In genomic region chr5:93621340-93621872, GRCh38 we compare ENCODE assay signal across 8 cellular contexts. TPM values are rescaled to one million over a fixed set of nuclear protein-coding genes. Genes with fewer than 3 reads are reported as not detected.
DNase-seq lines count a peak whose midpoint lies in the region; ATAC-seq and TF ChIP-seq lines count a peak whose summit lies in the region.

No MANE protein-coding gene starts in this region.

- peaks cover 2% of the 10 kb centered on the region for H3K36me3 Mint-ChIP-seq in activated CD8-positive, alpha-beta T cell treated with anti-CD3 and anti-CD28 coated beads, Interleukin-2, amount 10 ng/mL, durations not matched to agents 7 days and 5 days (ENCODE audit: low read depth)
- no peaks in the 10 kb centered on the region for H3K36me3 Mint-ChIP-seq in natural killer cell

- CTCF ChIA-PET in activated CD8-positive, alpha-beta T cell treated with anti-CD3 and anti-CD28 coated beads, Interleukin-2, amount 10 ng/mL, durations not matched to agents 7 days and 5 days (lab: Charles Lee), result interaction anchor here (1.4 to 3.9 kb wide), 4 partner anchors 9 to 179 kb away, joined by 4 to 15 read pairs (median 9); no protein-coding TSS in a partner anchor

- peaks cover 18% of the 10 kb centered on the region for H3K4me1 Mint-ChIP-seq in activated CD8-positive, alpha-beta T cell treated with anti-CD3 and anti-CD28 coated beads, Interleukin-2, amount 10 ng/mL, durations not matched to agents 7 days and 5 days (ENCODE audit: low read depth)
- peaks cover 21 to 34% of the 10 kb centered on the region in 2 donors for H3K4me1 Mint-ChIP-seq in natural killer cell

- peak overlapping the region; percentile 31 for H3K4me3 Mint-ChIP-seq in activated CD8-positive, alpha-beta T cell treated with anti-CD3 and anti-CD28 coated beads, Interleukin-2, amount 10 ng/mL, durations not matched to agents 7 days and 5 days
- H3K4me3 Mint-ChIP-seq in natural killer cell, result peak overlapping the region; percentile 85

- ATAC-seq in activated CD8-positive, alpha-beta T cell treated with anti-CD3 and anti-CD28 coated beads, Interleukin-2, amount 10 ng/mL, durations not matched to agents 7 days and 5 days, result no peak
- peak in 1 of 3 donors; percentile 2 for ATAC-seq in natural killer cell

- H3K9me3 Mint-ChIP-seq in activated CD8-positive, alpha-beta T cell treated with anti-CD3 and anti-CD28 coated beads, Interleukin-2, amount 10 ng/mL, durations not matched to agents 7 days and 5 days (ENCODE audit: insufficient read depth), result no peaks in the 10 kb centered on the region
- H3K9me3 Mint-ChIP-seq in natural killer cell, result no peaks in the 10 kb centered on the region

- H3K27ac Mint-ChIP-seq in activated CD8-positive, alpha-beta T cell treated with anti-CD3 and anti-CD28 coated beads, Interleukin-2, amount 10 ng/mL, durations not matched to agents 7 days and 5 days, result no peak overlapping the region
- peak overlapping the region; percentile 88 to 93 for H3K27ac Mint-ChIP-seq in natural killer cell

- H3K4me3 ChIP-seq in foreskin fibroblast (ENCODE audit: low read depth in 1 of 2, low read length in 2 of 2), result peak overlapping the region; percentile 77 to 78

- peaks cover 49% of the 10 kb centered on the region for H3K27me3 Mint-ChIP-seq in activated CD8-positive, alpha-beta T cell treated with anti-CD3 and anti-CD28 coated beads, Interleukin-2, amount 10 ng/mL, durations not matched to agents 7 days and 5 days (ENCODE audit: low read depth)
- H3K27me3 Mint-ChIP-seq in natural killer cell (ENCODE audit: low read depth in 2 of 2), result no peaks in the 10 kb centered on the region

- DNase-seq in COLO668 (lab: John Stamatoyannopoulos, UW; ENCODE audit: unreplicated experiment) (peak; percentile 87), GOT3 (lab: John Stamatoyannopoulos, UW) (peak; percentile 27), NCI-H2029 treated with DMSO at 0.1 percent for 48 hours (lab: John Stamatoyannopoulos, UW) (peak; percentile 43), foreskin fibroblast (peak; percentile 44 to 71), natural killer cell (peak; percentile 45), Kasumi-1 (lab: John Stamatoyannopoulos, UW) (no peak), NK-92 (lab: John Stamatoyannopoulos, UW; ENCODE audit: unreplicated experiment) (no peak)
- DNase-seq in activated CD8-positive, alpha-beta T cell treated with anti-CD3 and anti-CD28 coated beads, Interleukin-2, amount 10 ng/mL, durations not matched to agents 7 days and 5 days, result no peak

- intact Hi-C loops in natural killer cell (cut with micrococcal nuclease), result no loop called here

- no peak for TF ChIP-seq CTCF in foreskin fibroblast (IDR thresholded peaks at IDR 0.05; ENCODE audit: low read depth, low read length)
- TF ChIP-seq CTCF in natural killer cell (IDR thresholded peaks at IDR 0.05), result no peak

- POLR2A ChIA-PET in activated CD8-positive, alpha-beta T cell treated with anti-CD3 and anti-CD28 coated beads, Interleukin-2, amount 10 ng/mL, durations not matched to agents 7 days and 5 days (lab: Charles Lee), result no interaction called here

RNA-seq across cellular contexts. Expression of gene NR2F1, which starts 38.4 kb away (rescaled TPM):
- total RNA-seq in activated CD8-positive, alpha-beta T cell treated with anti-CD3 and anti-CD28 coated beads, Interleukin-2, amount 10 ng/mL, durations not matched to agents 7 days and 5 days, result not detected
- not detected for total RNA-seq in natural killer cell

RNA-seq across cellular contexts. Expression of gene NR2F1-AS1, which starts 40.4 kb away (rescaled TPM):
- not detected for total RNA-seq in activated CD8-positive, alpha-beta T cell treated with anti-CD3 and anti-CD28 coated beads, Interleukin-2, amount 10 ng/mL, durations not matched to agents 7 days and 5 days
- total RNA-seq in natural killer cell, result not detected

Comparison
In these comparisons a context has a peak if more than half of its experiments do, and no peak if none do; other contexts are left out.
1. DNase-seq: peak in COLO668 (single experiment), GOT3 (single experiment), NCI-H2029 treated with DMSO at 0.1 percent for 48 hours (single experiment), foreskin fibroblast (2 of 2) and natural killer cell (single experiment); none in activated CD8-positive, alpha-beta T cell treated with anti-CD3 and anti-CD28 coated beads, Interleukin-2, amount 10 ng/mL, durations not matched to agents 7 days and 5 days (single experiment), Kasumi-1 (0 of 2) and NK-92 (single experiment).